In the genomic region with DNA sequence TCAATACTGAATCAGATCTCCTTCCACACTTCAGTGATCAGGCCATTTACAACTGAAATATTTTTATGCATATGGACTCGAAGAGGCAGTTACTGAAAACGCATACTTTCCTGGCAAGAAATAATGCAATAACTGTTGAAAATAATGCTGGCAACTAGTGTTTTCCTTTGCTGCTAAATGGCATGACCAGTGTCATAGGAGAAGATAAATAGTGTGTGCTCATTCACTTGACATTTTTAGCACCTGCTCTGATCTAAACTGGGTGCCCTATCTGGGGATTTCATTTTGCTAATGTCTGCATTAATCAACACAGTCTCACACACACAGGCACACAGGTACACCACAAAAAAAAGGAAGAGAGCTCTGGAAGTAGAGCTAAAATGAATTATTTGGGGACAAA, we compare ENCODE assay signal across 2 cellular contexts.
TF ChIP-seq lines count a peak whose summit lies in the region.

No MANE protein-coding gene starts in this region.

TF ChIP-seq in Ishikawa, 13 proteins besides CTCF, POLR2A, EP300 and RAD21 (continued from another document):
- TF ChIP-seq, protein P1, sequence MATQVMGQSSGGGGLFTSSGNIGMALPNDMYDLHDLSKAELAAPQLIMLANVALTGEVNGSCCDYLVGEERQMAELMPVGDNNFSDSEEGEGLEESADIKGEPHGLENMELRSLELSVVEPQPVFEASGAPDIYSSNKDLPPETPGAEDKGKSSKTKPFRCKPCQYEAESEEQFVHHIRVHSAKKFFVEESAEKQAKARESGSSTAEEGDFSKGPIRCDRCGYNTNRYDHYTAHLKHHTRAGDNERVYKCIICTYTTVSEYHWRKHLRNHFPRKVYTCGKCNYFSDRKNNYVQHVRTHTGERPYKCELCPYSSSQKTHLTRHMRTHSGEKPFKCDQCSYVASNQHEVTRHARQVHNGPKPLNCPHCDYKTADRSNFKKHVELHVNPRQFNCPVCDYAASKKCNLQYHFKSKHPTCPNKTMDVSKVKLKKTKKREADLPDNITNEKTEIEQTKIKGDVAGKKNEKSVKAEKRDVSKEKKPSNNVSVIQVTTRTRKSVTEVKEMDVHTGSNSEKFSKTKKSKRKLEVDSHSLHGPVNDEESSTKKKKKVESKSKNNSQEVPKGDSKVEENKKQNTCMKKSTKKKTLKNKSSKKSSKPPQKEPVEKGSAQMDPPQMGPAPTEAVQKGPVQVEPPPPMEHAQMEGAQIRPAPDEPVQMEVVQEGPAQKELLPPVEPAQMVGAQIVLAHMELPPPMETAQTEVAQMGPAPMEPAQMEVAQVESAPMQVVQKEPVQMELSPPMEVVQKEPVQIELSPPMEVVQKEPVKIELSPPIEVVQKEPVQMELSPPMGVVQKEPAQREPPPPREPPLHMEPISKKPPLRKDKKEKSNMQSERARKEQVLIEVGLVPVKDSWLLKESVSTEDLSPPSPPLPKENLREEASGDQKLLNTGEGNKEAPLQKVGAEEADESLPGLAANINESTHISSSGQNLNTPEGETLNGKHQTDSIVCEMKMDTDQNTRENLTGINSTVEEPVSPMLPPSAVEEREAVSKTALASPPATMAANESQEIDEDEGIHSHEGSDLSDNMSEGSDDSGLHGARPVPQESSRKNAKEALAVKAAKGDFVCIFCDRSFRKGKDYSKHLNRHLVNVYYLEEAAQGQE (IDR thresholded peaks at IDR 0.05; ENCODE audit: low read depth), result no peak

TF ChIP-seq in WTC11, 78 proteins besides CTCF, POLR2A, EP300 and RAD21 (continued from another document):
- TF ChIP-seq, protein P2, sequence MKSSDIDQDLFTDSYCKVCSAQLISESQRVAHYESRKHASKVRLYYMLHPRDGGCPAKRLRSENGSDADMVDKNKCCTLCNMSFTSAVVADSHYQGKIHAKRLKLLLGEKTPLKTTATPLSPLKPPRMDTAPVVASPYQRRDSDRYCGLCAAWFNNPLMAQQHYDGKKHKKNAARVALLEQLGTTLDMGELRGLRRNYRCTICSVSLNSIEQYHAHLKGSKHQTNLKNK (CRISPR knock-in tag; IDR thresholded peaks at IDR 0.05), result no peak
- TF ChIP-seq, protein P3, sequence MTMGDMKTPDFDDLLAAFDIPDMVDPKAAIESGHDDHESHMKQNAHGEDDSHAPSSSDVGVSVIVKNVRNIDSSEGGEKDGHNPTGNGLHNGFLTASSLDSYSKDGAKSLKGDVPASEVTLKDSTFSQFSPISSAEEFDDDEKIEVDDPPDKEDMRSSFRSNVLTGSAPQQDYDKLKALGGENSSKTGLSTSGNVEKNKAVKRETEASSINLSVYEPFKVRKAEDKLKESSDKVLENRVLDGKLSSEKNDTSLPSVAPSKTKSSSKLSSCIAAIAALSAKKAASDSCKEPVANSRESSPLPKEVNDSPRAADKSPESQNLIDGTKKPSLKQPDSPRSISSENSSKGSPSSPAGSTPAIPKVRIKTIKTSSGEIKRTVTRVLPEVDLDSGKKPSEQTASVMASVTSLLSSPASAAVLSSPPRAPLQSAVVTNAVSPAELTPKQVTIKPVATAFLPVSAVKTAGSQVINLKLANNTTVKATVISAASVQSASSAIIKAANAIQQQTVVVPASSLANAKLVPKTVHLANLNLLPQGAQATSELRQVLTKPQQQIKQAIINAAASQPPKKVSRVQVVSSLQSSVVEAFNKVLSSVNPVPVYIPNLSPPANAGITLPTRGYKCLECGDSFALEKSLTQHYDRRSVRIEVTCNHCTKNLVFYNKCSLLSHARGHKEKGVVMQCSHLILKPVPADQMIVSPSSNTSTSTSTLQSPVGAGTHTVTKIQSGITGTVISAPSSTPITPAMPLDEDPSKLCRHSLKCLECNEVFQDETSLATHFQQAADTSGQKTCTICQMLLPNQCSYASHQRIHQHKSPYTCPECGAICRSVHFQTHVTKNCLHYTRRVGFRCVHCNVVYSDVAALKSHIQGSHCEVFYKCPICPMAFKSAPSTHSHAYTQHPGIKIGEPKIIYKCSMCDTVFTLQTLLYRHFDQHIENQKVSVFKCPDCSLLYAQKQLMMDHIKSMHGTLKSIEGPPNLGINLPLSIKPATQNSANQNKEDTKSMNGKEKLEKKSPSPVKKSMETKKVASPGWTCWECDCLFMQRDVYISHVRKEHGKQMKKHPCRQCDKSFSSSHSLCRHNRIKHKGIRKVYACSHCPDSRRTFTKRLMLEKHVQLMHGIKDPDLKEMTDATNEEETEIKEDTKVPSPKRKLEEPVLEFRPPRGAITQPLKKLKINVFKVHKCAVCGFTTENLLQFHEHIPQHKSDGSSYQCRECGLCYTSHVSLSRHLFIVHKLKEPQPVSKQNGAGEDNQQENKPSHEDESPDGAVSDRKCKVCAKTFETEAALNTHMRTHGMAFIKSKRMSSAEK (CRISPR knock-in tag; IDR thresholded peaks at IDR 0.05; ENCODE audit: borderline replicate concordance), result no peak
- TF ChIP-seq RELA (CRISPR knock-in tag; IDR thresholded peaks at IDR 0.05; ENCODE audit: borderline replicate concordance) (no peak), FOXJ3 (CRISPR knock-in tag; IDR thresholded peaks at IDR 0.05; ENCODE audit: borderline replicate concordance) (no peak), TEAD1 (CRISPR knock-in tag; IDR thresholded peaks at IDR 0.05) (no peak), ZNF671 (CRISPR knock-in tag; IDR thresholded peaks at IDR 0.05) (no peak), TEAD4 (CRISPR knock-in tag; IDR thresholded peaks at IDR 0.05) (no peak)
- TF ChIP-seq, protein P4, sequence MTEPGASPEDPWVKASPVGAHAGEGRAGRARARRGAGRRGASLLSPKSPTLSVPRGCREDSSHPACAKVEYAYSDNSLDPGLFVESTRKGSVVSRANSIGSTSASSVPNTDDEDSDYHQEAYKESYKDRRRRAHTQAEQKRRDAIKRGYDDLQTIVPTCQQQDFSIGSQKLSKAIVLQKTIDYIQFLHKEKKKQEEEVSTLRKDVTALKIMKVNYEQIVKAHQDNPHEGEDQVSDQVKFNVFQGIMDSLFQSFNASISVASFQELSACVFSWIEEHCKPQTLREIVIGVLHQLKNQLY (CRISPR knock-in tag; IDR thresholded peaks at IDR 0.05), result no peak
- TF ChIP-seq, protein P5, sequence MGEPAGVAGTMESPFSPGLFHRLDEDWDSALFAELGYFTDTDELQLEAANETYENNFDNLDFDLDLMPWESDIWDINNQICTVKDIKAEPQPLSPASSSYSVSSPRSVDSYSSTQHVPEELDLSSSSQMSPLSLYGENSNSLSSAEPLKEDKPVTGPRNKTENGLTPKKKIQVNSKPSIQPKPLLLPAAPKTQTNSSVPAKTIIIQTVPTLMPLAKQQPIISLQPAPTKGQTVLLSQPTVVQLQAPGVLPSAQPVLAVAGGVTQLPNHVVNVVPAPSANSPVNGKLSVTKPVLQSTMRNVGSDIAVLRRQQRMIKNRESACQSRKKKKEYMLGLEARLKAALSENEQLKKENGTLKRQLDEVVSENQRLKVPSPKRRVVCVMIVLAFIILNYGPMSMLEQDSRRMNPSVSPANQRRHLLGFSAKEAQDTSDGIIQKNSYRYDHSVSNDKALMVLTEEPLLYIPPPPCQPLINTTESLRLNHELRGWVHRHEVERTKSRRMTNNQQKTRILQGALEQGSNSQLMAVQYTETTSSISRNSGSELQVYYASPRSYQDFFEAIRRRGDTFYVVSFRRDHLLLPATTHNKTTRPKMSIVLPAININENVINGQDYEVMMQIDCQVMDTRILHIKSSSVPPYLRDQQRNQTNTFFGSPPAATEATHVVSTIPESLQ (CRISPR knock-in tag; IDR thresholded peaks at IDR 0.05), result no peak
